Comparison of ENCODE assay signal across 1 cellular context in genomic region chr22:45754822-45755221, GRCh38.
TF ChIP-seq lines count a peak whose summit lies in the region.

No MANE protein-coding gene starts in this region.

TF ChIP-seq in H1, 55 proteins besides CTCF, POLR2A, EP300 and RAD21:
- TF ChIP-seq ZNF274 (IDR thresholded peaks at IDR 0.05; ENCODE audit: borderline replicate concordance, extremely low read depth, low read length) (no peak), TEAD4 (IDR thresholded peaks at IDR 0.05; ENCODE audit: low read depth, low read length) (no peak), KDM5A (IDR thresholded peaks at IDR 0.05; ENCODE audit: low read length) (no peak), TCF12 (IDR thresholded peaks at IDR 0.05; ENCODE audit: low read depth, low read length) (no peak), CEBPB (IDR thresholded peaks at IDR 0.05; ENCODE audit: low read depth, low read length) (no peak), RNF2 (IDR thresholded peaks at IDR 0.05; ENCODE audit: borderline replicate concordance, low read depth, low read length, missing control alignments, poor library complexity, severe bottlenecking) (no peak), NANOG (IDR thresholded peaks at IDR 0.05; ENCODE audit: insufficient read depth, low read depth, low read length, poor library complexity, severe bottlenecking) (no peak), EZH2 (IDR thresholded peaks at IDR 0.05; ENCODE audit: low read depth, low read length, severe bottlenecking) (no peak), SP1 (IDR thresholded peaks at IDR 0.05; ENCODE audit: low read depth, low read length) (no peak), FOSL1 (IDR thresholded peaks at IDR 0.05; ENCODE audit: insufficient read depth, low read depth, low read length) (no peak), MAFK (IDR thresholded peaks at IDR 0.05; ENCODE audit: low read depth, low read length) (no peak), HDAC2 (IDR thresholded peaks at IDR 0.05; ENCODE audit: borderline replicate concordance in 1 of 2, low read depth in 2 of 2, low read length in 2 of 2) (no peak), TAF1 (IDR thresholded peaks at IDR 0.05; ENCODE audit: low read depth, low read length) (no peak), CBX5 (IDR thresholded peaks at IDR 0.05; ENCODE audit: low read depth, low read length) (no peak)
